In genomic region chr16:87965417-87965816, GRCh38 we compare ENCODE assay signal across 17 cellular contexts. TPM values are rescaled to one million over a fixed set of nuclear protein-coding genes. Genes with fewer than 3 reads are reported as not detected.
DNase-seq lines count a peak whose midpoint lies in the region; ATAC-seq and TF ChIP-seq lines count a peak whose summit lies in the region.
"Had no signal": no experiment of that assay in that cellular context is flagged by ENCODE, and none has a peak within 500 bp of the region (broad histone marks: within the 10 kb centered on the region; RNA-seq: fewer than 3 reads in every experiment).

No MANE protein-coding gene starts in this region.

- H3K4me1 ChIP-seq in heart right ventricle (peaks cover 5 to 52% (median 47%) of the 10 kb centered on the region in 9 donors), right cardiac atrium (ENCODE audit: control insufficient read depth, insufficient read depth, low read length) (peaks cover 6% of the 10 kb centered on the region), neutrophil (ENCODE audit: control insufficient read depth in 1 of 2, insufficient read depth in 1 of 2, low read depth in 1 of 2, low read length in 1 of 2) (peaks cover 14 to 17% of the 10 kb centered on the region in 2 experiments), vagina (peaks cover 44% of the 10 kb centered on the region), spleen (peaks cover 7 to 68% (median 36%) of the 10 kb centered on the region in 6 donors)

- DNase-seq in heart right ventricle: no peak
- no peak for DNase-seq in right cardiac atrium
- DNase-seq in central memory CD8-positive, alpha-beta T cell (ENCODE audit: low spot score in 2 of 2): no peak
- no peak for DNase-seq in vagina (ENCODE audit: extremely low spot score in 2 of 2)
- no peak for DNase-seq in spleen
- DNase-seq in substantia nigra (lab: John Stamatoyannopoulos, UW): no peak
- DNase-seq: activated CD8-positive, alpha-beta memory T cell treated with anti-CD3 and anti-CD28 coated beads for 24 hours; activated naive CD4-positive, alpha-beta T cell; foreskin keratinocyte; GDM1; NCI-H510A; nucleus accumbens had no signal

- no peak overlapping the region for H3K4me3 Mint-ChIP-seq in central memory CD8-positive, alpha-beta T cell

- 82 to 85% methylated on average over 11 of the region's 11 CpGs for WGBS in heart right ventricle, 2 donors
- WGBS in right cardiac atrium: 82% methylated on average over 11 of the region's 11 CpGs
- 85 to 97% (median 93%) methylated on average over 11 of the region's 11 CpGs for WGBS in spleen, 5 donors

- H3K9me3 ChIP-seq in heart right ventricle (no peaks in the 10 kb centered on the region), right cardiac atrium (ENCODE audit: control insufficient read depth, low read length) (no peaks in the 10 kb centered on the region), neutrophil (no peaks in the 10 kb centered on the region), vagina (no peaks in the 10 kb centered on the region), spleen (no peaks in the 10 kb centered on the region)
- H3K9me3 ChIP-seq: SJSA1 had no signal

- TF ChIP-seq POLR2A in vagina (IDR thresholded peaks at IDR 0.05) (no peak), spleen (IDR thresholded peaks at IDR 0.05) (no peak)

- no peaks in the 10 kb centered on the region for H3K27me3 Mint-ChIP-seq in central memory CD8-positive, alpha-beta T cell

- TF ChIP-seq CTCF in heart right ventricle (IDR thresholded peaks at IDR 0.05): no peak
- TF ChIP-seq CTCF in neutrophil (IDR thresholded peaks at IDR 0.05): no peak
- TF ChIP-seq CTCF in vagina (IDR thresholded peaks at IDR 0.05): no peak
- TF ChIP-seq CTCF in spleen (IDR thresholded peaks at IDR 0.05 in 8 of 11, conservative IDR thresholded peaks at IDR 0.05 in 3 of 11): no peak

- H3K9me3 Mint-ChIP-seq in central memory CD8-positive, alpha-beta T cell: no peaks in the 10 kb centered on the region

- H3K27me3 ChIP-seq in heart right ventricle (no peaks in the 10 kb centered on the region), right cardiac atrium (ENCODE audit: control insufficient read depth, insufficient read depth) (no peaks in the 10 kb centered on the region), neutrophil (no peaks in the 10 kb centered on the region), vagina (no peaks in the 10 kb centered on the region), spleen (replicated peaks in 1 of 7) (no peaks in the 10 kb centered on the region)
- H3K27me3 ChIP-seq: cardiac muscle cell, foreskin keratinocyte, SJSA1 had no signal

- H3K4me1 Mint-ChIP-seq in central memory CD8-positive, alpha-beta T cell: peaks cover 49% of the 10 kb centered on the region

- ATAC-seq in heart right ventricle (no peak), right cardiac atrium (no peak), HG03469 (IDR thresholded peaks at IDR 0.05; ENCODE audit: unreplicated experiment) (no peak)
- no peak for ATAC-seq in central memory CD8-positive, alpha-beta T cell (replicated peaks; ENCODE audit: extremely low read depth, poor library complexity, severe bottlenecking)
- ATAC-seq: foreskin keratinocyte had no signal

- H3K4me3 ChIP-seq in heart right ventricle: no peak overlapping the region
- no peak overlapping the region for H3K4me3 ChIP-seq in right cardiac atrium (ENCODE audit: low read length)
- H3K4me3 ChIP-seq in neutrophil (ENCODE audit: low read depth in 1 of 2, low read length in 1 of 2): no peak overlapping the region
- no peak overlapping the region for H3K4me3 ChIP-seq in vagina
- H3K4me3 ChIP-seq in spleen: no peak overlapping the region
- H3K4me3 ChIP-seq: cardiac muscle cell, SJSA1 had no signal

- H3K27ac ChIP-seq in heart right ventricle (peak overlapping the region in 7 of 10 donors; percentile 73 to 91 (median 83)), right cardiac atrium (ENCODE audit: low read length) (no peak overlapping the region), neutrophil (peak overlapping the region; percentile 80), vagina (peak overlapping the region; percentile 70), spleen (peak overlapping the region in 4 of 8 donors; percentile 17 to 61 (median 55)), substantia nigra (ENCODE audit: low read depth, low read length, poor library complexity, severe bottlenecking) (no peak overlapping the region)
- H3K27ac ChIP-seq: cardiac muscle cell, foreskin keratinocyte, SJSA1 had no signal

- peak overlapping the region; percentile 88 for H3K27ac Mint-ChIP-seq in central memory CD8-positive, alpha-beta T cell (ENCODE audit: low read depth)

- H3K36me3 Mint-ChIP-seq in central memory CD8-positive, alpha-beta T cell (ENCODE audit: insufficient read depth): peaks cover 9% of the 10 kb centered on the region

- intact Hi-C loops in heart right ventricle (cut with DNase I): no loop called here
- intact Hi-C loops in right cardiac atrium (cut with DNase I): no loop called here
- intact Hi-C loops in vagina (cut with DNase I): no loop called here
- intact Hi-C loops in spleen (cut with DNase I; ENCODE audit: low total_unique reads): no loop called here

- peaks cover 0 to 1% (median 0%) of the 10 kb centered on the region in 9 donors for H3K36me3 ChIP-seq in heart right ventricle
- no peaks in the 10 kb centered on the region for H3K36me3 ChIP-seq in neutrophil
- H3K36me3 ChIP-seq in vagina: no peaks in the 10 kb centered on the region
- H3K36me3 ChIP-seq in spleen: peaks cover 0 to 20% (median 5%) of the 10 kb centered on the region in 6 donors
- H3K36me3 ChIP-seq: cardiac muscle cell, SJSA1 had no signal

RNA-seq across cellular contexts. Expression of gene BANP, which starts 14.2 kb away (rescaled TPM):
- total RNA-seq in heart right ventricle (10 to 100 TPM in 9 of 10 donors, 1 to 10 TPM in 1; 9.3 to 20.4 (median 14.3) TPM), right cardiac atrium (10 to 100 TPM; 15.6 to 18.1 (median 17.4) TPM), vagina (44.0 TPM), spleen (10 to 100 TPM; 33.7 to 57.1 (median 50.0) TPM)
- polyA plus RNA-seq in heart right ventricle (10 to 100 TPM in 1 of 2 donors, 1 to 10 TPM in 1; 6.1 to 11.3 TPM), right cardiac atrium (9.0 TPM), spleen (10 to 100 TPM; 15.9 to 27.5 (median 25.0) TPM)

RNA-seq across cellular contexts. Expression of gene CA5A, which starts 29.1 kb away (rescaled TPM):
- total RNA-seq in heart right ventricle (under 1 TPM in 4 of 10 donors, not detected in 6; 0.15 to 0.65 (median 0.27) TPM), right cardiac atrium (not detected), vagina (not detected), spleen (not detected)
- polyA plus RNA-seq in heart right ventricle (under 1 TPM in 1 of 2 donors, not detected in 1; 0.29 TPM), right cardiac atrium (not detected), spleen (not detected)
- total RNA-seq: cardiac muscle cell, foreskin keratinocyte, SJSA1, subcutaneous adipose tissue had no signal
- polyA plus RNA-seq: cardiac muscle cell, foreskin keratinocyte had no signal

Comparison
In these comparisons a context has a peak if more than half of its experiments do, and no peak if none do; other contexts are left out.
1. H3K27ac ChIP-seq: peak in heart right ventricle (7 of 10), neutrophil (single experiment) and vagina (single experiment); none in right cardiac atrium (single experiment) and substantia nigra (single experiment).